Comparison of ENCODE assay signal across 1 cellular context in genomic region chr21:33559813-33560212, GRCh38.
TF ChIP-seq lines count a peak whose summit lies in the region.

No MANE protein-coding gene starts in this region.

TF ChIP-seq in H1, 55 proteins besides CTCF, POLR2A, EP300 and RAD21 (continued from another document):
- TF ChIP-seq ZNF274 (IDR thresholded peaks at IDR 0.05; ENCODE audit: borderline replicate concordance, extremely low read depth, low read length) (no peak), HDAC2 (IDR thresholded peaks at IDR 0.05; ENCODE audit: borderline replicate concordance in 1 of 2, low read depth in 2 of 2, low read length in 2 of 2) (no peak), CBX8 (IDR thresholded peaks at IDR 0.05; ENCODE audit: borderline replicate concordance, low read depth, low read length) (no peak), EGR1 (IDR thresholded peaks at IDR 0.05; ENCODE audit: borderline replicate concordance, low read depth, low read length) (no peak), FOSL1 (IDR thresholded peaks at IDR 0.05; ENCODE audit: insufficient read depth, low read depth, low read length) (no peak), EZH2 (IDR thresholded peaks at IDR 0.05; ENCODE audit: low read depth, low read length, severe bottlenecking) (no peak), CREB1 (IDR thresholded peaks at IDR 0.05) (no peak)
